In the genomic region with DNA sequence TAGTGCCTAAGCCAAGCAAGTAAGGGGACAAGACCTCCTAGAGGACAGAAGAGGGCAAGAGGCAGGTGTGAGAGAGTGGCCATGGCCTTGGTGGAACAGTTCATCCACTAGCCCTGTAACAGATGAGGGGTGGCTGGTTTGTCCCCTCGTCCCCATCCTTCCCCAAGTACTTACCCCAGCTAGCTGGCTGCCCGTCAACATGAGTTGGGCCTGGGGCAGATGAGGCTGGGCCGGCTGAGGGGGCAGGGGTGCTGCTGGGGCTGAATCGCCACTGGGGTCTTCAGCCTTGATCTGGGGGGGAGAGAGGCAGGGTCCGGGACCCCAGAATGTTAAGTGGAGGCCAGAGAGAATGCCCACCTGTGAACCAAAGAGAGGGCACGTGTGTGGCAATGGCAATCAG, we compare ENCODE assay signal across 1 cellular context.
TF ChIP-seq lines count a peak whose summit lies in the region.

No MANE protein-coding gene starts in this region.

TF ChIP-seq in IMR-90, 13 proteins besides CTCF, POLR2A, EP300 and RAD21:
- TF ChIP-seq, protein P1, sequence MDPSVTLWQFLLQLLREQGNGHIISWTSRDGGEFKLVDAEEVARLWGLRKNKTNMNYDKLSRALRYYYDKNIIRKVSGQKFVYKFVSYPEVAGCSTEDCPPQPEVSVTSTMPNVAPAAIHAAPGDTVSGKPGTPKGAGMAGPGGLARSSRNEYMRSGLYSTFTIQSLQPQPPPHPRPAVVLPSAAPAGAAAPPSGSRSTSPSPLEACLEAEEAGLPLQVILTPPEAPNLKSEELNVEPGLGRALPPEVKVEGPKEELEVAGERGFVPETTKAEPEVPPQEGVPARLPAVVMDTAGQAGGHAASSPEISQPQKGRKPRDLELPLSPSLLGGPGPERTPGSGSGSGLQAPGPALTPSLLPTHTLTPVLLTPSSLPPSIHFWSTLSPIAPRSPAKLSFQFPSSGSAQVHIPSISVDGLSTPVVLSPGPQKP (IDR thresholded peaks at IDR 0.05; ENCODE audit: borderline replicate concordance, low read depth, low read length): no peak
- TF ChIP-seq CHD1 (IDR thresholded peaks at IDR 0.05; ENCODE audit: low read depth, low read length) (no peak), NFE2L2 (IDR thresholded peaks at IDR 0.05; ENCODE audit: low read depth, low read length) (no peak), SMC3 (IDR thresholded peaks at IDR 0.05; ENCODE audit: low read depth, low read length) (no peak), MAZ (IDR thresholded peaks at IDR 0.05; ENCODE audit: borderline replicate concordance, low read depth, low read length) (no peak), RCOR1 (IDR thresholded peaks at IDR 0.05; ENCODE audit: insufficient replicate concordance, low read length) (no peak), FOS (IDR thresholded peaks at IDR 0.05; ENCODE audit: low read depth, low read length) (no peak), BHLHE40 (IDR thresholded peaks at IDR 0.05; ENCODE audit: low read depth, low read length) (no peak), CEBPB (IDR thresholded peaks at IDR 0.05; ENCODE audit: low read depth, low read length) (no peak), MXI1 (IDR thresholded peaks at IDR 0.05; ENCODE audit: borderline replicate concordance, low read depth, low read length) (no peak), RFX5 (IDR thresholded peaks at IDR 0.05; ENCODE audit: low read depth, low read length) (no peak), MAFK (IDR thresholded peaks at IDR 0.05; ENCODE audit: low read depth, low read length) (no peak)
- TF ChIP-seq, protein P2, sequence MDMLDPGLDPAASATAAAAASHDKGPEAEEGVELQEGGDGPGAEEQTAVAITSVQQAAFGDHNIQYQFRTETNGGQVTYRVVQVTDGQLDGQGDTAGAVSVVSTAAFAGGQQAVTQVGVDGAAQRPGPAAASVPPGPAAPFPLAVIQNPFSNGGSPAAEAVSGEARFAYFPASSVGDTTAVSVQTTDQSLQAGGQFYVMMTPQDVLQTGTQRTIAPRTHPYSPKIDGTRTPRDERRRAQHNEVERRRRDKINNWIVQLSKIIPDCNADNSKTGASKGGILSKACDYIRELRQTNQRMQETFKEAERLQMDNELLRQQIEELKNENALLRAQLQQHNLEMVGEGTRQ (IDR thresholded peaks at IDR 0.05; ENCODE audit: low read depth, low read length): no peak
TF ChIP-seq in IMR-90: peak in this region for 0.
